In the genomic region with DNA sequence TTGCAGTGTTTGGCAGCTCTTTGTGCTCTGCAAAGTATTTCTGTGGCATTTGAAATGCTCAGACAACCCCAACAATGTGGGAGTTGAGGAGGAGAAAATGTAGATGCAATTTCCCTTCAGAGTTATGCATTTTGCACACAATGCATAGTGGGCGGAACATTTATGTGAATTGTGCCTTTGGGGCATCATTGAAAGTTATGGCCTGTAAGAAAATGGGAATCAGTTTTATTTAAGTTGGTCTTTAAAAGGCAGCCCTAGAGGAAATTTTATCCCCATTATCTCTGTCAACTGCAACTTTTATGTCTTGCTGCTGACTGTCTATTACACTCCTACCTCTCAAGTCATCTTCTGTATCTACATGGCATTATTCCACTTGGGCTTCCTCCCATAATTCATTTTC, we compare ENCODE assay signal across 28 cellular contexts.
"Had no signal": no experiment of that assay in that cellular context is flagged by ENCODE, and none has a peak within 500 bp of the region (broad histone marks: within the 10 kb centered on the region; RNA-seq: fewer than 3 reads in every experiment).

No MANE protein-coding gene starts in this region.

- H3K4me1 ChIP-seq: ascending aorta, breast epithelium, colonic mucosa, gastrocnemius medialis had no signal

- H3K27me3 ChIP-seq: ascending aorta, breast epithelium, cardiac muscle cell, colonic mucosa, gastrocnemius medialis had no signal

- DNase-seq: activated CD4-positive, alpha-beta memory T cell treated with anti-CD3 and anti-CD28 coated beads, Interleukin-2, amount 10 ng/mL, durations not matched to agents 7 days and 5 days; activated CD4-positive, alpha-beta T cell treated with anti-CD3 and anti-CD28 coated beads for 1 hour; activated CD4-positive, alpha-beta T cell treated with anti-CD3 and anti-CD28 coated beads for 4 hours; activated CD4-positive, alpha-beta T cell treated with anti-CD3 and anti-CD28 coated beads, Interleukin-2, amount 10 ng/mL, durations not matched to agents 7 days and 5 days; activated CD4-positive, alpha-beta T cell treated with anti-CD3 and anti-CD28 coated beads, Interleukin-2, amount 50 U/mL, for 4 hours; activated CD8-positive, alpha-beta memory T cell treated with anti-CD3 and anti-CD28 coated beads, Interleukin-2, amount 50 U/mL, for 48 hours; activated effector memory CD4-positive, alpha-beta T cell treated with anti-CD3 and anti-CD28 coated beads, Interleukin-2, amount 50 U/mL, for 16 hours; activated naive CD4-positive, alpha-beta T cell treated with anti-CD3 and anti-CD28 coated beads for 36 hours; activated naive CD8-positive, alpha-beta T cell treated with anti-CD3 and anti-CD28 coated beads for 36 hours; activated naive CD8-positive, alpha-beta T cell treated with anti-CD3 and anti-CD28 coated beads, Interleukin-2, amount 50 U/mL, for 24 hours; activated T-cell treated with anti-CD3 and anti-CD28 coated beads for 4 hours; activated T-cell treated with anti-CD3 and anti-CD28 coated beads, Interleukin-2, amount 50 U/mL, for 48 hours; central memory CD4-positive, alpha-beta T cell; cerebellar nuclear complex; colonic mucosa; effector CD8-positive, alpha-beta T cell; foreskin fibroblast; gastrocnemius medialis; T-helper 2 cell had no signal

- H3K36me3 Mint-ChIP-seq: activated naive CD4-positive, alpha-beta T cell treated with anti-CD3 and anti-CD28 coated beads, Interleukin-2, amount 50 U/mL, for 24 hours; activated naive CD8-positive, alpha-beta T cell treated with anti-CD3 and anti-CD28 coated beads for 36 hours; brain; WTC11 had no signal

- H3K9me3 ChIP-seq: ascending aorta, colonic mucosa, gastrocnemius medialis had no signal

- H3K36me3 ChIP-seq: ascending aorta, breast epithelium, cardiac muscle cell, colonic mucosa, gastrocnemius medialis had no signal

- H3K27me3 Mint-ChIP-seq: activated naive CD8-positive, alpha-beta T cell treated with anti-CD3 and anti-CD28 coated beads, Interleukin-2, amount 50 U/mL, for 24 hours; brain had no signal

- H3K4me3 Mint-ChIP-seq: activated CD4-positive, alpha-beta memory T cell treated with anti-CD3 and anti-CD28 coated beads, Interleukin-2, amount 10 ng/mL, durations not matched to agents 7 days and 5 days; activated CD4-positive, alpha-beta T cell treated with anti-CD3 and anti-CD28 coated beads, Interleukin-2, amount 10 ng/mL, durations not matched to agents 7 days and 5 days; activated naive CD4-positive, alpha-beta T cell treated with anti-CD3 and anti-CD28 coated beads for 36 hours; activated naive CD4-positive, alpha-beta T cell treated with anti-CD3 and anti-CD28 coated beads, Interleukin-2, amount 50 U/mL, for 24 hours; activated naive CD8-positive, alpha-beta T cell treated with anti-CD3 and anti-CD28 coated beads for 36 hours; activated naive CD8-positive, alpha-beta T cell treated with anti-CD3 and anti-CD28 coated beads, Interleukin-2, amount 50 U/mL, for 24 hours; activated T-helper 1 cell treated with anti-CD3 and anti-CD28 coated beads, Interleukin-12 subunit alpha, Interleukin-12 subunit beta, Interleukin-2, Interleukin-4 antibody, amounts not matched to agents 30 ng/mL and 10 ng/mL and 1 ng/mL, durations not matched to agents 14 hours and 24 hours and 36 hours; brain; WTC11 had no signal

- H3K4me3 ChIP-seq: ascending aorta, breast epithelium, cardiac muscle cell, colonic mucosa, gastrocnemius medialis had no signal

- H3K27ac ChIP-seq: ascending aorta, breast epithelium, cardiac muscle cell, colonic mucosa, gastrocnemius medialis, VCaP had no signal

- H3K9me3 Mint-ChIP-seq: activated CD4-positive, alpha-beta memory T cell treated with anti-CD3 and anti-CD28 coated beads, Interleukin-2, amount 10 ng/mL, durations not matched to agents 7 days and 5 days; activated CD4-positive, alpha-beta T cell treated with anti-CD3 and anti-CD28 coated beads, Interleukin-2, amount 10 ng/mL, durations not matched to agents 7 days and 5 days; activated naive CD4-positive, alpha-beta T cell treated with anti-CD3 and anti-CD28 coated beads for 36 hours; activated naive CD4-positive, alpha-beta T cell treated with anti-CD3 and anti-CD28 coated beads, Interleukin-2, amount 50 U/mL, for 24 hours; activated naive CD8-positive, alpha-beta T cell treated with anti-CD3 and anti-CD28 coated beads for 36 hours; activated naive CD8-positive, alpha-beta T cell treated with anti-CD3 and anti-CD28 coated beads, Interleukin-2, amount 50 U/mL, for 24 hours; activated T-helper 1 cell treated with anti-CD3 and anti-CD28 coated beads, Interleukin-12 subunit alpha, Interleukin-12 subunit beta, Interleukin-2, Interleukin-4 antibody, amounts not matched to agents 30 ng/mL and 10 ng/mL and 1 ng/mL, durations not matched to agents 14 hours and 24 hours and 36 hours; activated T-helper 2 cell treated with anti-CD3 and anti-CD28 coated beads, Interferon-gamma antibody, Interleukin-2, Interleukin-4, amounts not matched to agents 10 μg/mL and 5 μg/mL and 100 μg/mL, durations not matched to agents 14 hours and 24 hours and 36 hours had no signal

- H3K4me1 Mint-ChIP-seq: activated CD4-positive, alpha-beta memory T cell treated with anti-CD3 and anti-CD28 coated beads, Interleukin-2, amount 10 ng/mL, durations not matched to agents 7 days and 5 days; activated CD4-positive, alpha-beta T cell treated with anti-CD3 and anti-CD28 coated beads, Interleukin-2, amount 10 ng/mL, durations not matched to agents 7 days and 5 days; activated naive CD4-positive, alpha-beta T cell treated with anti-CD3 and anti-CD28 coated beads, Interleukin-2, amount 50 U/mL, for 24 hours; activated naive CD8-positive, alpha-beta T cell treated with anti-CD3 and anti-CD28 coated beads for 36 hours; activated naive CD8-positive, alpha-beta T cell treated with anti-CD3 and anti-CD28 coated beads, Interleukin-2, amount 50 U/mL, for 24 hours; brain had no signal

- H3K27ac Mint-ChIP-seq: activated CD4-positive, alpha-beta memory T cell treated with anti-CD3 and anti-CD28 coated beads, Interleukin-2, amount 10 ng/mL, durations not matched to agents 7 days and 5 days; activated CD4-positive, alpha-beta T cell treated with anti-CD3 and anti-CD28 coated beads, Interleukin-2, amount 10 ng/mL, durations not matched to agents 7 days and 5 days; activated naive CD4-positive, alpha-beta T cell treated with anti-CD3 and anti-CD28 coated beads for 36 hours; activated naive CD4-positive, alpha-beta T cell treated with anti-CD3 and anti-CD28 coated beads, Interleukin-2, amount 50 U/mL, for 24 hours; activated naive CD8-positive, alpha-beta T cell treated with anti-CD3 and anti-CD28 coated beads for 36 hours; activated naive CD8-positive, alpha-beta T cell treated with anti-CD3 and anti-CD28 coated beads, Interleukin-2, amount 50 U/mL, for 24 hours; activated T-helper 1 cell treated with anti-CD3 and anti-CD28 coated beads, Interleukin-12 subunit alpha, Interleukin-12 subunit beta, Interleukin-2, Interleukin-4 antibody, amounts not matched to agents 30 ng/mL and 10 ng/mL and 1 ng/mL, durations not matched to agents 14 hours and 24 hours and 36 hours; activated T-helper 2 cell treated with anti-CD3 and anti-CD28 coated beads, Interferon-gamma antibody, Interleukin-2, Interleukin-4, amounts not matched to agents 10 μg/mL and 5 μg/mL and 100 μg/mL, durations not matched to agents 14 hours and 24 hours and 36 hours; brain; WTC11 had no signal
